In the genomic region with DNA sequence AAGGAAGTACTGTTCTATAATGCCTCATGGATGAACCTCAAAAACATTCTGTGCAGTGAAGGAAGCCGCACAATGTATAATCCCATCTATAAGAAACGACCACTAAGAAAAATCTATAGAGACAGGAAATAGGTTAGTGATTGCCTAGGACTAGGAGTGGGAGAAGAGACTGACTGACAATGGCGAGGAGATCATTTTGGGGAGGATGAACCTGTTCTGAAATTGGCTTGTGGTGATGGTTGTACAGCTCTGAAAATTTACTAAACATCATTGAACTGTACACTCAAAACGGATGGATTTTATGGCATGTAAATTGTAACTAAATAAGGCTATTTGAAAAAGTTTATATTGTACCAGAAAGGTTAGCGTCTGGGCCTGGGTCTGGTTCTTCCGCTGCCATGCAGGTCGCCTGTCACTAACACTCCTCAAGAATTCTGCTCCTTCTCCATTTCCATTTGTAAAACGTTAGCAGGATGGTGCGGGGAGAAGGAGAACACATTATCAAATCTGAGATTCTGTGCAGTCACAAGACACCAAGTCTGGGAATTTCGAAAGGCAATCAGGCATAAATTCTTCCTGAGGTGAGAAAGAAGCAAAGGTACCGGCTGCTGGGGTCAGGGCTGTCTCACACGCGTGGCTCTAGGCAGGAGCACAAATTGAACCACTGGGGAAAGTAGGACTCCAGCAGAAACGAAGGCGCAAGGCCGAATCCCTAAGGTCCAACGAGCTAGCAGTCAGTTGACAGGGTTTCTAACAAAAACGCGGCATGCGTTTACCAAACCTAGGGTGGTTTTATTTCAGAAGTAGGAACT, we compare ENCODE assay signal across 8 cellular contexts. TPM values are rescaled to one million over a fixed set of nuclear protein-coding genes. Genes with fewer than 3 reads are reported as not detected.
DNase-seq lines count a peak whose midpoint lies in the region; ATAC-seq and TF ChIP-seq lines count a peak whose summit lies in the region.

No MANE protein-coding gene starts in this region.

- H3K27me3 ChIP-seq in left lung (peaks cover 40 to 76% of the 10 kb centered on the region in 2 donors), thoracic aorta (replicated peaks; ENCODE audit: insufficient read depth) (peaks cover 10% of the 10 kb centered on the region)

- H3K27ac Mint-ChIP-seq in activated naive CD4-positive, alpha-beta T cell treated with anti-CD3 and anti-CD28 coated beads for 36 hours: no peak overlapping the region
- H3K27ac Mint-ChIP-seq in activated naive CD4-positive, alpha-beta T cell treated with anti-CD3 and anti-CD28 coated beads, Interleukin-2, amount 50 U/mL, for 72 hours: no peak overlapping the region
- H3K27ac Mint-ChIP-seq in activated CD8-positive, alpha-beta T cell treated with anti-CD3 and anti-CD28 coated beads for 36 hours: no peak overlapping the region

- H3K4me3 ChIP-seq in left lung: peak overlapping the region; percentile 28 to 48
- peak overlapping the region; percentile 78 for H3K4me3 ChIP-seq in thoracic aorta

- intact Hi-C loops in activated naive CD4-positive, alpha-beta T cell treated with anti-CD3 and anti-CD28 coated beads for 36 hours (cut with micrococcal nuclease): loop anchor here (2.0 to 10.0 kb wide), 2 partner anchors 19 to 481 kb away; no protein-coding TSS in a partner anchor
- intact Hi-C loops in activated CD8-positive, alpha-beta T cell treated with anti-CD3 and anti-CD28 coated beads for 36 hours (cut with micrococcal nuclease): no loop called here
- intact Hi-C loops in left lung (cut with DNase I): no loop called here

- peaks cover 9% of the 10 kb centered on the region for H3K4me1 Mint-ChIP-seq in activated naive CD4-positive, alpha-beta T cell treated with anti-CD3 and anti-CD28 coated beads for 36 hours (ENCODE audit: low read depth)
- H3K4me1 Mint-ChIP-seq in activated CD8-positive, alpha-beta T cell treated with anti-CD3 and anti-CD28 coated beads for 36 hours (ENCODE audit: low read depth): peaks cover 13% of the 10 kb centered on the region

- TF ChIP-seq CTCF in activated CD8-positive, alpha-beta T cell treated with anti-CD3 and anti-CD28 coated beads for 36 hours (IDR thresholded peaks at IDR 0.05): no peak
- no peak for TF ChIP-seq CTCF in left lung (IDR thresholded peaks at IDR 0.05)
- TF ChIP-seq CTCF in thoracic aorta (IDR thresholded peaks at IDR 0.05): no peak
- no peak for TF ChIP-seq CTCF in GM13976 (IDR thresholded peaks at IDR 0.05; ENCODE audit: borderline replicate concordance, control extremely low read depth, extremely low read depth, insufficient read depth, missing control alignments)

- H3K4me1 ChIP-seq in left lung (peaks cover 10 to 18% of the 10 kb centered on the region in 2 donors), thoracic aorta (ENCODE audit: control insufficient read depth in 1 of 2, low read depth in 2 of 2) (peaks cover 15 to 19% of the 10 kb centered on the region in 2 donors)

- H3K36me3 Mint-ChIP-seq in activated naive CD4-positive, alpha-beta T cell treated with anti-CD3 and anti-CD28 coated beads for 36 hours (ENCODE audit: low read depth): no peaks in the 10 kb centered on the region
- peaks cover 0 to 9% of the 10 kb centered on the region in 2 donors for H3K36me3 Mint-ChIP-seq in activated naive CD4-positive, alpha-beta T cell treated with anti-CD3 and anti-CD28 coated beads, Interleukin-2, amount 50 U/mL, for 72 hours
- no peaks in the 10 kb centered on the region for H3K36me3 Mint-ChIP-seq in activated CD8-positive, alpha-beta T cell treated with anti-CD3 and anti-CD28 coated beads for 36 hours (ENCODE audit: low read depth)

- no peaks in the 10 kb centered on the region for H3K9me3 ChIP-seq in left lung
- H3K9me3 ChIP-seq in thoracic aorta: no peaks in the 10 kb centered on the region

- DNase-seq in activated naive CD4-positive, alpha-beta T cell treated with anti-CD3 and anti-CD28 coated beads for 36 hours: no peak
- DNase-seq in activated naive CD4-positive, alpha-beta T cell treated with anti-CD3 and anti-CD28 coated beads, Interleukin-2, amount 50 U/mL, for 72 hours (ENCODE audit: low spot score in 2 of 2): no peak
- DNase-seq in activated CD8-positive, alpha-beta T cell treated with anti-CD3 and anti-CD28 coated beads for 36 hours: no peak
- DNase-seq in left lung (no peak), thoracic aorta (ENCODE audit: low spot score) (no peak), NCI-H2196 treated with DMSO at 0.1 percent for 48 hours (lab: John Stamatoyannopoulos, UW; ENCODE audit: unreplicated experiment) (no peak), OCI-M1 (lab: John Stamatoyannopoulos, UW) (no peak), GM13976 (ENCODE audit: low spot score) (no peak)

- H3K9me3 Mint-ChIP-seq in activated naive CD4-positive, alpha-beta T cell treated with anti-CD3 and anti-CD28 coated beads for 36 hours: no peaks in the 10 kb centered on the region
- H3K9me3 Mint-ChIP-seq in activated naive CD4-positive, alpha-beta T cell treated with anti-CD3 and anti-CD28 coated beads, Interleukin-2, amount 50 U/mL, for 72 hours: no peaks in the 10 kb centered on the region
- no peaks in the 10 kb centered on the region for H3K9me3 Mint-ChIP-seq in activated CD8-positive, alpha-beta T cell treated with anti-CD3 and anti-CD28 coated beads for 36 hours

- CTCF ChIA-PET in activated naive CD4-positive, alpha-beta T cell treated with anti-CD3 and anti-CD28 coated beads for 36 hours (lab: Charles Lee): interaction anchor here (0.6 to 1.9 kb wide), 2 partner anchors 130 to 209 kb away, joined by 3 to 5 read pairs; no protein-coding TSS in a partner anchor
- CTCF ChIA-PET in activated CD8-positive, alpha-beta T cell treated with anti-CD3 and anti-CD28 coated beads for 36 hours (lab: Charles Lee): interaction anchor here (0.6 to 1.4 kb wide), 5 partner anchors 38 to 1126 kb away, joined by 3 to 4 read pairs (median 3); no protein-coding TSS in a partner anchor

- ATAC-seq in activated naive CD4-positive, alpha-beta T cell treated with anti-CD3 and anti-CD28 coated beads, Interleukin-2, amount 50 U/mL, for 72 hours: no peak
- no peak for ATAC-seq in activated CD8-positive, alpha-beta T cell treated with anti-CD3 and anti-CD28 coated beads for 36 hours
- no peak for ATAC-seq in left lung
- no peak for ATAC-seq in thoracic aorta (ENCODE audit: insufficient number of reproducible peaks, low FRiP score, low read depth)

- POLR2A ChIA-PET in activated CD8-positive, alpha-beta T cell treated with anti-CD3 and anti-CD28 coated beads for 36 hours (lab: Charles Lee): interaction anchor here (0.6 to 1.1 kb wide), 2 partner anchors 99 to 173 kb away, joined by 3 to 4 read pairs; no protein-coding TSS in a partner anchor

- H3K36me3 ChIP-seq in left lung (no peaks in the 10 kb centered on the region), thoracic aorta (no peaks in the 10 kb centered on the region)

- peak overlapping the region; percentile 16 for H3K4me3 Mint-ChIP-seq in activated naive CD4-positive, alpha-beta T cell treated with anti-CD3 and anti-CD28 coated beads for 36 hours
- peak overlapping the region; percentile 41 for H3K4me3 Mint-ChIP-seq in activated CD8-positive, alpha-beta T cell treated with anti-CD3 and anti-CD28 coated beads for 36 hours

- no peak overlapping the region for H3K27ac ChIP-seq in left lung
- H3K27ac ChIP-seq in thoracic aorta: no peak overlapping the region

- in situ Hi-C loops in GM13976 (cut with MboI; ENCODE audit: low sequenced_read_pairs, unreplicated experiment): no loop called here

- peaks cover 49% of the 10 kb centered on the region for H3K27me3 Mint-ChIP-seq in activated naive CD4-positive, alpha-beta T cell treated with anti-CD3 and anti-CD28 coated beads for 36 hours (ENCODE audit: low read depth)
- H3K27me3 Mint-ChIP-seq in activated CD8-positive, alpha-beta T cell treated with anti-CD3 and anti-CD28 coated beads for 36 hours: peaks cover 55% of the 10 kb centered on the region

RNA-seq across cellular contexts. Expression of a gene that starts 0.8 kb away (rescaled TPM):
- 1 to 10 TPM; 1.3 TPM for total RNA-seq in activated naive CD4-positive, alpha-beta T cell treated with anti-CD3 and anti-CD28 coated beads for 36 hours
- 1 to 10 TPM in 1 of 2 donors, under 1 TPM in 1; 0.57 to 1.4 TPM for total RNA-seq in activated naive CD4-positive, alpha-beta T cell treated with anti-CD3 and anti-CD28 coated beads, Interleukin-2, amount 50 U/mL, for 72 hours
- total RNA-seq in activated CD8-positive, alpha-beta T cell treated with anti-CD3 and anti-CD28 coated beads for 36 hours: 1 to 10 TPM; 5.8 TPM
- total RNA-seq in left lung: under 1 TPM; 0.55 to 0.70 TPM
- 1 to 10 TPM; 1.5 to 9.9 TPM for total RNA-seq in thoracic aorta
